Comparison of ENCODE assay signal across 1 cellular context in genomic region chr4:139453041-139453370, GRCh38.
TF ChIP-seq lines count a peak whose summit lies in the region.

No MANE protein-coding gene starts in this region.

TF ChIP-seq in GM12878, 131 proteins besides CTCF, POLR2A, EP300 and RAD21 (continued from another document):
- TF ChIP-seq SKIL (IDR thresholded peaks at IDR 0.05; ENCODE audit: low read depth, poor library complexity, severe bottlenecking): peak; percentile 18
